ENCODE assay signal across 1 cellular context in the genomic region with DNA sequence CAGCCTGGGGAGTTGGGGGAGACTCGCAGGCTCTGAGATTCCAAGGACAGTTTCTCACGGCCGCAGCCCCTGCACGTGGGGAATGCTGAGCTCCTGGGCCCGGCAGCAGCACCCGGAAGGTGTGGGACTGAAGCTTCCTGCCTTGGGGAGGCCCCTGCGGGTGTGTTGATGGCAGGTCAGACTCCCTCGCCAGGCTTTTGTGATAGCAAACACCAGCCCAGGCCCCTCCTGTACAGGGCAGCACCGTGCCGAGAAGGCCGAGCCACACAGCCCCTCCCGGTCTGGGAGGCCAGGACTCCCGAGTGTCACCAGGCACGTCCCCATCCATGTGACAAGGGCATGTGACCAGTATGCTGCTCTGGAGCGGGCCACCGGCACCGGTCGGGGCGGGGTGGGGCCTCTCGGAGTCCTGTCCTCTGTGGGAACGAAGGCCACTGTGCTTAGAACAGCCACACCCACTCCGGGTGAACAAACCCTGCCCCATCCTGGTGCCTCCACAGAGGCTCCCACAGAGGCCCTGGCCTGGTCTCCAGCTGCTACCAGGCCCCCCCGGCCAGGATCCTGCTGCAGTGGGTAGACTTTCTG.
TF ChIP-seq lines count a peak whose summit lies in the region.

No MANE protein-coding gene starts in this region.

TF ChIP-seq in HepG2, 621 proteins besides CTCF, POLR2A, EP300 and RAD21 (continued from another document and continues in another):
- TF ChIP-seq, protein P1, sequence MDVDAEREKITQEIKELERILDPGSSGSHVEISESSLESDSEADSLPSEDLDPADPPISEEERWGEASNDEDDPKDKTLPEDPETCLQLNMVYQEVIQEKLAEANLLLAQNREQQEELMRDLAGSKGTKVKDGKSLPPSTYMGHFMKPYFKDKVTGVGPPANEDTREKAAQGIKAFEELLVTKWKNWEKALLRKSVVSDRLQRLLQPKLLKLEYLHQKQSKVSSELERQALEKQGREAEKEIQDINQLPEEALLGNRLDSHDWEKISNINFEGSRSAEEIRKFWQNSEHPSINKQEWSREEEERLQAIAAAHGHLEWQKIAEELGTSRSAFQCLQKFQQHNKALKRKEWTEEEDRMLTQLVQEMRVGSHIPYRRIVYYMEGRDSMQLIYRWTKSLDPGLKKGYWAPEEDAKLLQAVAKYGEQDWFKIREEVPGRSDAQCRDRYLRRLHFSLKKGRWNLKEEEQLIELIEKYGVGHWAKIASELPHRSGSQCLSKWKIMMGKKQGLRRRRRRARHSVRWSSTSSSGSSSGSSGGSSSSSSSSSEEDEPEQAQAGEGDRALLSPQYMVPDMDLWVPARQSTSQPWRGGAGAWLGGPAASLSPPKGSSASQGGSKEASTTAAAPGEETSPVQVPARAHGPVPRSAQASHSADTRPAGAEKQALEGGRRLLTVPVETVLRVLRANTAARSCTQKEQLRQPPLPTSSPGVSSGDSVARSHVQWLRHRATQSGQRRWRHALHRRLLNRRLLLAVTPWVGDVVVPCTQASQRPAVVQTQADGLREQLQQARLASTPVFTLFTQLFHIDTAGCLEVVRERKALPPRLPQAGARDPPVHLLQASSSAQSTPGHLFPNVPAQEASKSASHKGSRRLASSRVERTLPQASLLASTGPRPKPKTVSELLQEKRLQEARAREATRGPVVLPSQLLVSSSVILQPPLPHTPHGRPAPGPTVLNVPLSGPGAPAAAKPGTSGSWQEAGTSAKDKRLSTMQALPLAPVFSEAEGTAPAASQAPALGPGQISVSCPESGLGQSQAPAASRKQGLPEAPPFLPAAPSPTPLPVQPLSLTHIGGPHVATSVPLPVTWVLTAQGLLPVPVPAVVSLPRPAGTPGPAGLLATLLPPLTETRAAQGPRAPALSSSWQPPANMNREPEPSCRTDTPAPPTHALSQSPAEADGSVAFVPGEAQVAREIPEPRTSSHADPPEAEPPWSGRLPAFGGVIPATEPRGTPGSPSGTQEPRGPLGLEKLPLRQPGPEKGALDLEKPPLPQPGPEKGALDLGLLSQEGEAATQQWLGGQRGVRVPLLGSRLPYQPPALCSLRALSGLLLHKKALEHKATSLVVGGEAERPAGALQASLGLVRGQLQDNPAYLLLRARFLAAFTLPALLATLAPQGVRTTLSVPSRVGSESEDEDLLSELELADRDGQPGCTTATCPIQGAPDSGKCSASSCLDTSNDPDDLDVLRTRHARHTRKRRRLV (CRISPR knock-in tag; IDR thresholded peaks at IDR 0.05) = no peak
- TF ChIP-seq ZNF615 (CRISPR knock-in tag; IDR thresholded peaks at IDR 0.05; ENCODE audit: borderline replicate concordance) = no peak
- no peak for TF ChIP-seq NCOA1 (CRISPR knock-in tag; IDR thresholded peaks at IDR 0.05)
- no peak for TF ChIP-seq DNMT1 (CRISPR knock-in tag; IDR thresholded peaks at IDR 0.05)
- TF ChIP-seq, protein P2, sequence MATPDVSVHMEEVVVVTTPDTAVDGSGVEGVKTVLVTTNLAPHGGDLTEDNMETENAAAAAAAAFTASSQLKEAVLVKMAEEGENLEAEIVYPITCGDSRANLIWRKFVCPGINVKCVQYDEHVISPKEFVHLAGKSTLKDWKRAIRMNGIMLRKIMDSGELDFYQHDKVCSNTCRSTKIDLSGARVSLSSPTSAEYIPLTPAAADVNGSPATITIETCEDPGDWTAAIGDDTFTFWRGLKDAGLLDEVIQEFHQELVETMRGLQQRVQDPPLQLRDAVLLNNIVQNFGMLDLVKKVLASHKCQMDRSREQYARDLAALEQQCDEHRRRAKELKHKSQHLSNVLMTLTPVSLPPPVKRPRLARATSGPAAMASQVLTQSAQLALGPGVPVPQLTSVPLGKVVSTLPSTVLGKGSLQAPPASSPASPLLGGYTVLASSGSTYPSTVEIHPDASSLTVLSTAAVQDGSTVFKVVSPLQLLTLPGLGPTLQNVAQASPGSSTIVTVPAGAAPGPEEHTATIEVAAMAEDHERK (CRISPR knock-in tag; IDR thresholded peaks at IDR 0.05; ENCODE audit: low read depth) = 0 out of 2 replicates have a peak, but pooled peaks have one; percentile 32
- TF ChIP-seq MIXL1 (CRISPR knock-in tag; IDR thresholded peaks at IDR 0.05) = peak; percentile 74; the same call in 1 of the 2 replicates
- peak; percentile 64; the same call in 1 of the 2 replicates for TF ChIP-seq YEATS4 (CRISPR knock-in tag; IDR thresholded peaks at IDR 0.05; ENCODE audit: borderline replicate concordance)
- TF ChIP-seq, protein P3, sequence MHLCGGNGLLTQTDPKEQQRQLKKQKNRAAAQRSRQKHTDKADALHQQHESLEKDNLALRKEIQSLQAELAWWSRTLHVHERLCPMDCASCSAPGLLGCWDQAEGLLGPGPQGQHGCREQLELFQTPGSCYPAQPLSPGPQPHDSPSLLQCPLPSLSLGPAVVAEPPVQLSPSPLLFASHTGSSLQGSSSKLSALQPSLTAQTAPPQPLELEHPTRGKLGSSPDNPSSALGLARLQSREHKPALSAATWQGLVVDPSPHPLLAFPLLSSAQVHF (CRISPR knock-in tag; IDR thresholded peaks at IDR 0.05) = no peak
- TF ChIP-seq MBD4 (IDR thresholded peaks at IDR 0.05; ENCODE audit: borderline replicate concordance, low read length) = no peak
- TF ChIP-seq, protein P4, sequence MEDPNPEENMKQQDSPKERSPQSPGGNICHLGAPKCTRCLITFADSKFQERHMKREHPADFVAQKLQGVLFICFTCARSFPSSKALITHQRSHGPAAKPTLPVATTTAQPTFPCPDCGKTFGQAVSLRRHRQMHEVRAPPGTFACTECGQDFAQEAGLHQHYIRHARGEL (CRISPR knock-in tag; IDR thresholded peaks at IDR 0.05) = no peak
- TF ChIP-seq ZNF367 (CRISPR knock-in tag; IDR thresholded peaks at IDR 0.05; ENCODE audit: borderline replicate concordance) = no peak
- peak; percentile 73; the same call in 1 of the 2 replicates for TF ChIP-seq ZNF569 (CRISPR knock-in tag; IDR thresholded peaks at IDR 0.05; ENCODE audit: borderline replicate concordance)
- TF ChIP-seq, protein P5, sequence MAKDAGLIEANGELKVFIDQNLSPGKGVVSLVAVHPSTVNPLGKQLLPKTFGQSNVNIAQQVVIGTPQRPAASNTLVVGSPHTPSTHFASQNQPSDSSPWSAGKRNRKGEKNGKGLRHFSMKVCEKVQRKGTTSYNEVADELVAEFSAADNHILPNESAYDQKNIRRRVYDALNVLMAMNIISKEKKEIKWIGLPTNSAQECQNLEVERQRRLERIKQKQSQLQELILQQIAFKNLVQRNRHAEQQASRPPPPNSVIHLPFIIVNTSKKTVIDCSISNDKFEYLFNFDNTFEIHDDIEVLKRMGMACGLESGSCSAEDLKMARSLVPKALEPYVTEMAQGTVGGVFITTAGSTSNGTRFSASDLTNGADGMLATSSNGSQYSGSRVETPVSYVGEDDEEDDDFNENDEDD (CRISPR knock-in tag; IDR thresholded peaks at IDR 0.05; ENCODE audit: borderline replicate concordance) = peak; percentile 92
- 0 out of 2 replicates have a peak, but pooled peaks have one; percentile 57 for TF ChIP-seq RFXAP (CRISPR knock-in tag; IDR thresholded peaks at IDR 0.05; ENCODE audit: borderline replicate concordance)
- no peak for TF ChIP-seq MAF1 (CRISPR knock-in tag; IDR thresholded peaks at IDR 0.05; ENCODE audit: borderline replicate concordance)
- no peak for TF ChIP-seq ZNF256 (CRISPR knock-in tag; conservative IDR thresholded peaks at IDR 0.05)
- TF ChIP-seq ZNF737 (CRISPR knock-in tag; IDR thresholded peaks at IDR 0.05; ENCODE audit: borderline replicate concordance) = no peak
- no peak for TF ChIP-seq NFRKB (IDR thresholded peaks at IDR 0.05)
- TF ChIP-seq, protein P6, sequence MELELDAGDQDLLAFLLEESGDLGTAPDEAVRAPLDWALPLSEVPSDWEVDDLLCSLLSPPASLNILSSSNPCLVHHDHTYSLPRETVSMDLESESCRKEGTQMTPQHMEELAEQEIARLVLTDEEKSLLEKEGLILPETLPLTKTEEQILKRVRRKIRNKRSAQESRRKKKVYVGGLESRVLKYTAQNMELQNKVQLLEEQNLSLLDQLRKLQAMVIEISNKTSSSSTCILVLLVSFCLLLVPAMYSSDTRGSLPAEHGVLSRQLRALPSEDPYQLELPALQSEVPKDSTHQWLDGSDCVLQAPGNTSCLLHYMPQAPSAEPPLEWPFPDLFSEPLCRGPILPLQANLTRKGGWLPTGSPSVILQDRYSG (CRISPR knock-in tag; IDR thresholded peaks at IDR 0.05) = peak; percentile 33; the same call in 1 of the 2 replicates
- TF ChIP-seq ZNF761 (CRISPR knock-in tag; conservative IDR thresholded peaks at IDR 0.05) = peak; percentile 67; the same call in 1 of the 2 replicates
- TF ChIP-seq CHCHD3 (CRISPR knock-in tag; IDR thresholded peaks at IDR 0.05) = no peak
- TF ChIP-seq SUZ12 (IDR thresholded peaks at IDR 0.05; ENCODE audit: low read depth, low read length) = no peak
- TF ChIP-seq FOXO1 (CRISPR knock-in tag; IDR thresholded peaks at IDR 0.05) = peak; percentile 82
- TF ChIP-seq ZNF530 (CRISPR knock-in tag; IDR thresholded peaks at IDR 0.05; ENCODE audit: low read depth) = 0 out of 2 replicates have a peak, but pooled peaks have one; percentile 40
- 0 out of 2 replicates have a peak, but pooled peaks have one; percentile 57 for TF ChIP-seq ZMAT3 (CRISPR knock-in tag; conservative IDR thresholded peaks at IDR 0.05)
- TF ChIP-seq SOX5 (CRISPR knock-in tag; IDR thresholded peaks at IDR 0.05; ENCODE audit: borderline replicate concordance) = peak; percentile 81
- TF ChIP-seq, protein P7, sequence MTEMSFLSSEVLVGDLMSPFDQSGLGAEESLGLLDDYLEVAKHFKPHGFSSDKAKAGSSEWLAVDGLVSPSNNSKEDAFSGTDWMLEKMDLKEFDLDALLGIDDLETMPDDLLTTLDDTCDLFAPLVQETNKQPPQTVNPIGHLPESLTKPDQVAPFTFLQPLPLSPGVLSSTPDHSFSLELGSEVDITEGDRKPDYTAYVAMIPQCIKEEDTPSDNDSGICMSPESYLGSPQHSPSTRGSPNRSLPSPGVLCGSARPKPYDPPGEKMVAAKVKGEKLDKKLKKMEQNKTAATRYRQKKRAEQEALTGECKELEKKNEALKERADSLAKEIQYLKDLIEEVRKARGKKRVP (CRISPR knock-in tag; IDR thresholded peaks at IDR 0.05) = no peak
- TF ChIP-seq ZNF136 (CRISPR knock-in tag; IDR thresholded peaks at IDR 0.05; ENCODE audit: low read depth) = peak; percentile 49; the same call in 1 of the 2 replicates
- TF ChIP-seq SRF (IDR thresholded peaks at IDR 0.05; ENCODE audit: low read depth, low read length) = no peak
- TF ChIP-seq CCAR2 (optimal IDR thresholded peaks at IDR 0.05; ENCODE audit: low read depth, low read length) = no peak
- TF ChIP-seq ZNF878 (CRISPR knock-in tag; IDR thresholded peaks at IDR 0.05) = peak; percentile 95
- TF ChIP-seq ZNF333 (CRISPR knock-in tag; IDR thresholded peaks at IDR 0.05; ENCODE audit: borderline replicate concordance) = no peak
- no peak for TF ChIP-seq ZNF354B (CRISPR knock-in tag; IDR thresholded peaks at IDR 0.05)
- TF ChIP-seq, protein P8, sequence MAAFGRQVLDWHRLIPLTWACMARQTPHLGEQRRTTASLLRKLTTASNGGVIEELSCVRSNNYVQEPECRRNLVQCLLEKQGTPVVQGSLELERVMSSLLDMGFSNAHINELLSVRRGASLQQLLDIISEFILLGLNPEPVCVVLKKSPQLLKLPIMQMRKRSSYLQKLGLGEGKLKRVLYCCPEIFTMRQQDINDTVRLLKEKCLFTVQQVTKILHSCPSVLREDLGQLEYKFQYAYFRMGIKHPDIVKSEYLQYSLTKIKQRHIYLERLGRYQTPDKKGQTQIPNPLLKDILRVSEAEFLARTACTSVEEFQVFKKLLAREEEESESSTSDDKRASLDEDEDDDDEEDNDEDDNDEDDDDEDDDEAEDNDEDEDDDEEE (CRISPR knock-in tag; IDR thresholded peaks at IDR 0.05) = no peak; the same call in 1 of the 2 replicates
- TF ChIP-seq, protein P9, sequence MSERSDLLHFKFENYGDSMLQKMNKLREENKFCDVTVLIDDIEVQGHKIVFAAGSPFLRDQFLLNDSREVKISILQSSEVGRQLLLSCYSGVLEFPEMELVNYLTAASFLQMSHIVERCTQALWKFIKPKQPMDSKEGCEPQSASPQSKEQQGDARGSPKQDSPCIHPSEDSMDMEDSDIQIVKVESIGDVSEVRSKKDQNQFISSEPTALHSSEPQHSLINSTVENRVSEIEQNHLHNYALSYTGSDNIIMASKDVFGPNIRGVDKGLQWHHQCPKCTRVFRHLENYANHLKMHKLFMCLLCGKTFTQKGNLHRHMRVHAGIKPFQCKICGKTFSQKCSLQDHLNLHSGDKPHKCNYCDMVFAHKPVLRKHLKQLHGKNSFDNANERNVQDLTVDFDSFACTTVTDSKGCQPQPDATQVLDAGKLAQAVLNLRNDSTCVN (CRISPR knock-in tag; IDR thresholded peaks at IDR 0.05; ENCODE audit: borderline replicate concordance) = peak; percentile 87; the same call in 1 of the 2 replicates
- no peak; the same call in none of the 2 replicates for TF ChIP-seq ZBTB38 (CRISPR knock-in tag; IDR thresholded peaks at IDR 0.05)
- TF ChIP-seq ZFP1 (CRISPR knock-in tag; IDR thresholded peaks at IDR 0.05) = peak; percentile 66; the same call in 1 of the 2 replicates
- TF ChIP-seq ZNF441 (CRISPR knock-in tag; IDR thresholded peaks at IDR 0.05; ENCODE audit: borderline replicate concordance) = no peak
- no peak for TF ChIP-seq HCFC1 (IDR thresholded peaks at IDR 0.05; ENCODE audit: low read depth, low read length)
- TF ChIP-seq, protein P10, sequence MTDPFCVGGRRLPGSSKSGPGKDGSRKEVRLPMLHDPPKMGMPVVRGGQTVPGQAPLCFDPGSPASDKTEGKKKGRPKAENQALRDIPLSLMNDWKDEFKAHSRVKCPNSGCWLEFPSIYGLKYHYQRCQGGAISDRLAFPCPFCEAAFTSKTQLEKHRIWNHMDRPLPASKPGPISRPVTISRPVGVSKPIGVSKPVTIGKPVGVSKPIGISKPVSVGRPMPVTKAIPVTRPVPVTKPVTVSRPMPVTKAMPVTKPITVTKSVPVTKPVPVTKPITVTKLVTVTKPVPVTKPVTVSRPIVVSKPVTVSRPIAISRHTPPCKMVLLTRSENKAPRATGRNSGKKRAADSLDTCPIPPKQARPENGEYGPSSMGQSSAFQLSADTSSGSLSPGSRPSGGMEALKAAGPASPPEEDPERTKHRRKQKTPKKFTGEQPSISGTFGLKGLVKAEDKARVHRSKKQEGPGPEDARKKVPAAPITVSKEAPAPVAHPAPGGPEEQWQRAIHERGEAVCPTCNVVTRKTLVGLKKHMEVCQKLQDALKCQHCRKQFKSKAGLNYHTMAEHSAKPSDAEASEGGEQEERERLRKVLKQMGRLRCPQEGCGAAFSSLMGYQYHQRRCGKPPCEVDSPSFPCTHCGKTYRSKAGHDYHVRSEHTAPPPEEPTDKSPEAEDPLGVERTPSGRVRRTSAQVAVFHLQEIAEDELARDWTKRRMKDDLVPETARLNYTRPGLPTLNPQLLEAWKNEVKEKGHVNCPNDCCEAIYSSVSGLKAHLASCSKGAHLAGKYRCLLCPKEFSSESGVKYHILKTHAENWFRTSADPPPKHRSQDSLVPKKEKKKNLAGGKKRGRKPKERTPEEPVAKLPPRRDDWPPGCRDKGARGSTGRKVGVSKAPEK (CRISPR knock-in tag; IDR thresholded peaks at IDR 0.05; ENCODE audit: borderline replicate concordance) = no peak
